ENCODE assay signal across 21 cellular contexts in the genomic region with DNA sequence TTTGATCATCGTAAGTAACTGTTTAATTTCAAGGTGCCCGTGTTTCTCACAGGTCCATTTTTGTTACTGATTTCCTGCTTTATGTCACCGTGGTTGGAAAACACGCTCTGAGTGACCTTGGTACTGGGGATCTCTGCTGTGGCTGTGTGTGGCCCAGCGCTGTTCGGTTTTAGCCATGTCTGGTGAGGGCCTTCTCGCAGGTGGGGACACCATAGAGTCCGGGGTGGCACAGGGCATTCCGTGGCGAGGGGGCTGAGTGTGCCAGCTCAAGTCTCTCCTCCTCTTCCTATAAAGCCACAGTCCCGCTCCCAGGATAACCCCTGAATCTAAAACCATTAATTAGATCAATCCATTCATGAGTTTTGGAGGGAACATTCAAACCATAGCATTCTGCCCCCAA. TPM values are rescaled to one million over a fixed set of nuclear protein-coding genes. Genes with fewer than 3 reads are reported as not detected.
DNase-seq lines count a peak whose midpoint lies in the region; ATAC-seq and TF ChIP-seq lines count a peak whose summit lies in the region.
"Had no signal": no experiment of that assay in that cellular context is flagged by ENCODE, and none has a peak within 500 bp of the region (broad histone marks: within the 10 kb centered on the region; RNA-seq: fewer than 3 reads in every experiment).

No MANE protein-coding gene starts in this region.

- H3K4me3 Mint-ChIP-seq in neural crest cell, result no peak overlapping the region
- H3K4me3 Mint-ChIP-seq: CD14-positive monocyte; CD4-positive, alpha-beta T cell; CD8-positive, alpha-beta memory T cell had no signal

- H3K4me1 Mint-ChIP-seq in neural crest cell, result no peaks in the 10 kb centered on the region
- H3K4me1 Mint-ChIP-seq: CD14-positive monocyte had no signal

- no peak for ATAC-seq in Right ventricle myocardium inferior

- TF ChIP-seq CTCF in left ventricle myocardium inferior (IDR thresholded peaks at IDR 0.05; ENCODE audit: borderline replicate concordance), result no peak
- no peak for TF ChIP-seq CTCF in neural crest cell (conservative IDR thresholded peaks at IDR 0.05)
- no peak for TF ChIP-seq CTCF in spleen (IDR thresholded peaks at IDR 0.05 in 8 of 11, conservative IDR thresholded peaks at IDR 0.05 in 3 of 11)

- H3K36me3 ChIP-seq in left ventricle myocardium inferior (no peaks in the 10 kb centered on the region), spleen (no peaks in the 10 kb centered on the region)
- H3K36me3 ChIP-seq: BE2C; BLaER1 treated with 17β-estradiol and CSF1 and Interleukin-3, amounts not matched to agents 10 nM and 100 nM had no signal

- H3K27me3 ChIP-seq in left ventricle myocardium inferior (ENCODE audit: low read depth), result peaks cover 70% of the 10 kb centered on the region
- H3K27me3 ChIP-seq in spleen (replicated peaks in 1 of 7), result peaks cover 0 to 50% (median 9%) of the 10 kb centered on the region in 7 donors

- in situ Hi-C loops in ACHN (cut with HindIII; ENCODE audit: low pct_ligation_motif_present, low pct_unique_long_range_greater_than_20kb, low sequenced_read_pairs), result no loop called here

- intact Hi-C loops in Right ventricle myocardium inferior (cut with DNase I), result no loop called here
- intact Hi-C loops in left ventricle myocardium inferior (cut with micrococcal nuclease), result no loop called here
- intact Hi-C loops in spleen (cut with DNase I; ENCODE audit: low total_unique reads), result no loop called here

- no peak for TF ChIP-seq POLR2A in spleen (IDR thresholded peaks at IDR 0.05)

- no peaks in the 10 kb centered on the region for H3K36me3 Mint-ChIP-seq in neural crest cell (ENCODE audit: low read depth)
- H3K36me3 Mint-ChIP-seq: CD14-positive monocyte had no signal

- H3K27ac ChIP-seq in left ventricle myocardium inferior (replicated peaks) (no peak overlapping the region), spleen (no peak overlapping the region)
- H3K27ac ChIP-seq: 22Rv1; BLaER1 treated with 17β-estradiol and CSF1 and Interleukin-3, amounts not matched to agents 10 nM and 100 nM had no signal

- H3K4me3 ChIP-seq in left ventricle myocardium inferior (no peak overlapping the region), spleen (no peak overlapping the region)
- H3K4me3 ChIP-seq: BLaER1 treated with 17β-estradiol and CSF1 and Interleukin-3, amounts not matched to agents 10 nM and 100 nM had no signal

- peaks cover 6% of the 10 kb centered on the region for H3K9me3 Mint-ChIP-seq in neural crest cell

- WGBS in spleen, 5 donors, result 84 to 87% (median 85%) methylated on average over 11 of the region's 11 CpGs

- H3K4me1 ChIP-seq in left ventricle myocardium inferior (peaks cover 8% of the 10 kb centered on the region), spleen (peaks cover 3 to 12% (median 9%) of the 10 kb centered on the region in 6 donors)
- H3K4me1 ChIP-seq: BE2C had no signal

- DNase-seq in Right ventricle myocardium inferior (ENCODE audit: missing footprints) (peak; percentile 52), left ventricle myocardium inferior (no peak), neural crest cell (ENCODE audit: low read depth, low spot score) (no peak), spleen (peak; percentile 62), ACHN (no peak), NCI-H2081 (lab: John Stamatoyannopoulos, UW) (no peak), COR-L47 (lab: John Stamatoyannopoulos, UW) (no peak)
- DNase-seq: AML-193; BE2C; Calu3; CD4-positive, alpha-beta T cell; CD8-positive, alpha-beta memory T cell; DMS53; DMS79 treated with DMSO at 0.1 percent for 48 hours; GF-D8; GOT3; HCEC 1CT had no signal

- peaks cover 40% of the 10 kb centered on the region for H3K27me3 Mint-ChIP-seq in neural crest cell (ENCODE audit: low read depth)

- H3K27ac Mint-ChIP-seq in neural crest cell (ENCODE audit: unreplicated experiment), result peak overlapping the region; percentile 90
- H3K27ac Mint-ChIP-seq: CD14-positive monocyte; CD4-positive, alpha-beta T cell; CD8-positive, alpha-beta memory T cell had no signal

- H3K9me3 ChIP-seq in left ventricle myocardium inferior (replicated peaks) (peaks cover 22% of the 10 kb centered on the region), spleen (peaks cover 7 to 33% (median 23%) of the 10 kb centered on the region in 8 donors)
- H3K9me3 ChIP-seq: BE2C had no signal

RNA-seq across cellular contexts. Expression of a gene that starts 54.8 kb away (rescaled TPM):
- total RNA-seq in Right ventricle myocardium inferior (not detected), left ventricle myocardium inferior (not detected), neural crest cell (0.32 TPM in 1 of 2 replicates, not detected in the other), spleen (not detected)
- under 1 TPM in 2 of 3 donors, not detected in 1; 0.03 to 0.08 TPM for polyA plus RNA-seq in spleen
- total RNA-seq: Calu3; CD4-positive, alpha-beta T cell; CD8-positive, alpha-beta memory T cell; G401 had no signal
- polyA plus RNA-seq: CD14-positive monocyte; CD8-positive, alpha-beta memory T cell had no signal

Comparison
In these comparisons a context has a peak if more than half of its experiments do, and no peak if none do; other contexts are left out.
1. DNase-seq: peak in Right ventricle myocardium inferior (single experiment) and spleen (single experiment); none in left ventricle myocardium inferior (single experiment), neural crest cell (single experiment), ACHN (single experiment), NCI-H2081 (0 of 2) and COR-L47 (single experiment).